ENCODE assay signal across 1 cellular context in genomic region chr19:44527554-44527953, GRCh38.
TF ChIP-seq lines count a peak whose summit lies in the region.

No MANE protein-coding gene starts in this region.

TF ChIP-seq in HepG2, 621 proteins besides CTCF, POLR2A, EP300 and RAD21:
- TF ChIP-seq ZFP36 (IDR thresholded peaks at IDR 0.05; ENCODE audit: borderline replicate concordance, low read depth, low read length, partially characterized antibody), result no peak
- TF ChIP-seq ZNF768 (CRISPR knock-in tag; IDR thresholded peaks at IDR 0.05), result peak; percentile 90
- no peak for TF ChIP-seq ESRRA (CRISPR knock-in tag; IDR thresholded peaks at IDR 0.05; ENCODE audit: low read depth)
TF ChIP-seq in HepG2: peak in this region for 1.
